8 cellular contexts compared by ENCODE assay signal in genomic region chr14:23302290-23303225, GRCh38. TPM values are rescaled to one million over a fixed set of nuclear protein-coding genes. Genes with fewer than 3 reads are reported as not detected.
DNase-seq lines count a peak whose midpoint lies in the region; ATAC-seq and TF ChIP-seq lines count a peak whose summit lies in the region.

Gene PPP1R3E (minus strand): TSS chr14:23302859. CDS start chr14:23302576, 283 bp downstream.

- H3K9ac ChIP-seq in IMR-90 (ENCODE audit: low read depth, low read length): peak within 1 kb of the TSS; percentile 81

- CTCF ChIA-PET in IMR-90 (lab: Yijun Ruan, JAX): interaction anchor here (3.6 kb wide), 1 partner anchor 181 kb away, joined by 10 read pairs; no protein-coding TSS in a partner anchor
- CTCF ChIA-PET in PC-9 (lab: Charles Lee): interaction anchor here (0.6 to 0.8 kb wide), 3 partner anchors 67 to 746 kb away, joined by 3 to 4 read pairs (median 4); no protein-coding TSS in a partner anchor

- peak within 1 kb of the TSS; percentile 67 for H3K27ac ChIP-seq in IMR-90 (ENCODE audit: insufficient read depth, low read length)
- peak within 1 kb of the TSS; percentile 56 for H3K27ac ChIP-seq in PC-9

- peak within 1 kb of the TSS; percentile 60 for H3K4me3 ChIP-seq in IMR-90 (ENCODE audit: insufficient read depth, low read depth, low read length)
- H3K4me3 ChIP-seq in PC-9: peak within 1 kb of the TSS; percentile 71
- H3K4me3 ChIP-seq in fibroblast of mammary gland (ENCODE audit: control insufficient read depth, low read depth, low read length): peak within 1 kb of the TSS; percentile 65

- POLR2A ChIA-PET in IMR-90 (lab: Charles Lee; ENCODE audit: unreplicated experiment): interaction anchor here (1.5 kb wide), 1 partner anchor 9 kb away, joined by 3 read pairs; no protein-coding TSS in a partner anchor
- POLR2A ChIA-PET in PC-9 (lab: Charles Lee; ENCODE audit: unreplicated experiment): interaction anchor here (0.7 kb wide), 1 partner anchor 286 kb away, joined by 4 read pairs; no protein-coding TSS in a partner anchor

- H3K36me3 ChIP-seq in IMR-90 (ENCODE audit: control insufficient read depth, insufficient read depth, low read length) (no peaks in the 10 kb centered on the region), PC-9 (ENCODE audit: low read depth) (no peaks in the 10 kb centered on the region)

- no peaks in the 10 kb centered on the region for H3K9me1 ChIP-seq in IMR-90 (ENCODE audit: insufficient read depth, low read length)

- H3K79me1 ChIP-seq in IMR-90 (ENCODE audit: low read depth in 1 of 2, low read length in 2 of 2): peaks cover 7 to 25% of the 10 kb centered on the region in 2 experiments; a peak in 3 of 4 replicates

- peak within 1 kb of the TSS; percentile 98 to 100 (median 100) for H3K27ac Mint-ChIP-seq in nephron
- H3K27ac Mint-ChIP-seq in stimulated activated naive CD8-positive, alpha-beta T cell treated with anti-CD3 and anti-CD28 coated beads, Interleukin-15, Interleukin-2, amounts not matched to agents 100 ng/mL and 50 ng/mL, for 24 hours: peak within 1 kb of the TSS; percentile 100

- intact Hi-C loops in IMR-90 (cut with micrococcal nuclease) (loop anchor here (10.0 kb wide), 1 partner anchor 748 kb away; no protein-coding TSS in a partner anchor), PC-9 (cut with micrococcal nuclease; ENCODE audit: unreplicated experiment) (loop anchor here (10.0 kb wide), 1 partner anchor 228 kb away; no protein-coding TSS in a partner anchor)

- dilution Hi-C loops in IMR-90 (cut with HindIII; ENCODE audit: low sequenced_read_pairs, unreplicated experiment): no loop called here

- H3F3A ChIP-seq in PC-9 (ENCODE audit: insufficient read depth, low read depth): peaks cover 16% of the 10 kb centered on the region; the same call in 1 of the 2 replicates

- peak within 1 kb of the TSS; percentile 53 for H2BK5ac ChIP-seq in IMR-90 (ENCODE audit: low read depth, low read length, poor library complexity, severe bottlenecking)

- H4K20me1 ChIP-seq in IMR-90 (ENCODE audit: insufficient read depth, low read length) (peaks cover 3% of the 10 kb centered on the region; the same call in 1 of the 2 replicates), PC-9 (ENCODE audit: insufficient read depth) (no peaks in the 10 kb centered on the region)

- peak within 1 kb of the TSS; percentile 35; the same call in 1 of the 2 replicates for H4K91ac ChIP-seq in IMR-90 (ENCODE audit: insufficient read depth, low read depth, low read length)

- no peaks in the 10 kb centered on the region for H3K27me3 ChIP-seq in IMR-90 (ENCODE audit: control insufficient read depth, insufficient read depth, low read length)
- H3K27me3 ChIP-seq in PC-9 (ENCODE audit: insufficient read depth, low read depth): no peaks in the 10 kb centered on the region

- peak within 1 kb of the TSS; percentile 77 for H2AK9ac ChIP-seq in IMR-90 (replicated peaks; ENCODE audit: low read depth, low read length, poor library complexity)

- H3K56ac ChIP-seq in IMR-90 (ENCODE audit: extremely low read depth, insufficient read depth, low read length): no peak within 1 kb of the TSS

- H3K4me3 Mint-ChIP-seq in nephron: peak within 1 kb of the TSS; percentile 98 to 99 (median 98)
- H3K4me3 Mint-ChIP-seq in stimulated activated naive CD8-positive, alpha-beta T cell treated with anti-CD3 and anti-CD28 coated beads, Interleukin-15, Interleukin-2, amounts not matched to agents 100 ng/mL and 50 ng/mL, for 24 hours: peak within 1 kb of the TSS; percentile 100

- H3K79me2 ChIP-seq in PC-9 (ENCODE audit: low read depth): peaks cover 17% of the 10 kb centered on the region

- H3K4me2 ChIP-seq in IMR-90 (ENCODE audit: low read depth, low read length) (peak within 1 kb of the TSS; percentile 98), PC-9 (peak within 1 kb of the TSS; percentile 88)

- peak within 1 kb of the TSS; percentile 5; the same call in 1 of the 2 replicates for H2BK120ac ChIP-seq in IMR-90 (ENCODE audit: low read depth, low read length)

- H3K14ac ChIP-seq in IMR-90 (replicated peaks; ENCODE audit: low read depth, low read length): no peak within 1 kb of the TSS

- no peaks in the 10 kb centered on the region for H3K9me2 ChIP-seq in PC-9 (ENCODE audit: insufficient read depth)

- peaks cover 35% of the 10 kb centered on the region for H3K4me1 Mint-ChIP-seq in nephron
- H3K4me1 Mint-ChIP-seq in stimulated activated naive CD8-positive, alpha-beta T cell treated with anti-CD3 and anti-CD28 coated beads, Interleukin-15, Interleukin-2, amounts not matched to agents 100 ng/mL and 50 ng/mL, for 24 hours (ENCODE audit: low read depth): peaks cover 28% of the 10 kb centered on the region

- H3K23ac ChIP-seq in IMR-90 (ENCODE audit: low read depth, low read length): peak within 1 kb of the TSS; percentile 69

- H2AK5ac ChIP-seq in IMR-90 (ENCODE audit: low read depth, low read length): peak within 1 kb of the TSS; percentile 45; the same call in 1 of the 2 replicates

- H2AFZ ChIP-seq in IMR-90 (replicated peaks; ENCODE audit: low read length, poor library complexity) (peak within 1 kb of the TSS; percentile 97), PC-9 (peak within 1 kb of the TSS; percentile 94)

- H3K9me3 ChIP-seq in IMR-90 (ENCODE audit: control insufficient read depth, insufficient read depth, low read length) (no peaks in the 10 kb centered on the region), PC-9 (ENCODE audit: insufficient read depth, low read depth) (no peaks in the 10 kb centered on the region)

- ATAC-seq in GM21390 (IDR thresholded peaks at IDR 0.05; ENCODE audit: unreplicated experiment): peak; percentile 36
- ATAC-seq in IMR-90 (ENCODE audit: low read depth): peak; percentile 40

- H3K4me1 ChIP-seq in IMR-90 (ENCODE audit: control insufficient read depth, insufficient read depth, low read length): peaks cover 4% of the 10 kb centered on the region
- H3K4me1 ChIP-seq in PC-9 (replicated peaks; ENCODE audit: insufficient read depth): peaks cover 19% of the 10 kb centered on the region

- no peak for TF ChIP-seq RAD21 in IMR-90 (IDR thresholded peaks at IDR 0.05; ENCODE audit: low read length)

- TF ChIP-seq CTCF in IMR-90 (conservative IDR thresholded peaks at IDR 0.05; ENCODE audit: low read depth, low read length) (no peak), PC-9 (conservative IDR thresholded peaks at IDR 0.05) (no peak), fibroblast of mammary gland (conservative IDR thresholded peaks at IDR 0.05; ENCODE audit: control insufficient read depth, insufficient read depth, low read depth, low read length) (no peak), nephron (IDR thresholded peaks at IDR 0.05; ENCODE audit: unreplicated experiment in 3 of 3) (no peak)

- H4K8ac ChIP-seq in IMR-90 (ENCODE audit: low read depth in 2 of 2, low read length in 2 of 2): peak within 1 kb of the TSS; percentile 64 to 67; a peak in 3 of 4 replicates

- no peaks in the 10 kb centered on the region for H3K9me3 Mint-ChIP-seq in nephron
- no peaks in the 10 kb centered on the region for H3K9me3 Mint-ChIP-seq in stimulated activated naive CD8-positive, alpha-beta T cell treated with anti-CD3 and anti-CD28 coated beads, Interleukin-15, Interleukin-2, amounts not matched to agents 100 ng/mL and 50 ng/mL, for 24 hours

- no TSS peak for BruUV-seq in IMR-90 (replicated peaks; lab: Mats Ljungman, UMichigan)
- BruUV-seq in PC-9 (replicated peaks; lab: Mats Ljungman, UMichigan): no TSS peak

- no peak within 1 kb of the TSS; the same call in 1 of the 2 replicates for H4K5ac ChIP-seq in IMR-90 (ENCODE audit: low read depth, low read length)

- no peak for TF ChIP-seq POLR2A in IMR-90 (IDR thresholded peaks at IDR 0.05; ENCODE audit: low read depth, low read length)

- H2BK15ac ChIP-seq in IMR-90 (ENCODE audit: low read depth, low read length): no peak within 1 kb of the TSS; the same call in 2 of the 3 replicates

- no peak within 1 kb of the TSS; the same call in 1 of the 2 replicates for H2BK20ac ChIP-seq in IMR-90 (ENCODE audit: low read depth, low read length)

- H3K36me3 Mint-ChIP-seq in nephron (ENCODE audit: low read depth): peaks cover 3% of the 10 kb centered on the region
- peaks cover 8% of the 10 kb centered on the region for H3K36me3 Mint-ChIP-seq in stimulated activated naive CD8-positive, alpha-beta T cell treated with anti-CD3 and anti-CD28 coated beads, Interleukin-15, Interleukin-2, amounts not matched to agents 100 ng/mL and 50 ng/mL, for 24 hours (ENCODE audit: low read depth)

- no peaks in the 10 kb centered on the region for H3K27me3 Mint-ChIP-seq in nephron (ENCODE audit: low read depth)
- peaks cover 14% of the 10 kb centered on the region for H3K27me3 Mint-ChIP-seq in stimulated activated naive CD8-positive, alpha-beta T cell treated with anti-CD3 and anti-CD28 coated beads, Interleukin-15, Interleukin-2, amounts not matched to agents 100 ng/mL and 50 ng/mL, for 24 hours

- H3K4ac ChIP-seq in IMR-90 (ENCODE audit: low read depth, low read length): peak within 1 kb of the TSS; percentile 58

- in situ Hi-C loops in IMR-90 (cut with MboI; ENCODE audit: low sequenced_read_pairs): loop anchor here (10.0 to 25.0 kb wide), 4 partner anchors 188 to 1135 kb away; partner anchors contain the start of genes CBLN3, CEBPE, EMC9 and FITM1

- WGBS in IMR-90 (ENCODE audit: extremely low coverage in 2 of 2, insufficient read length in 1 of 2), 2 experiments: 0% methylated on average over 43 of the region's 81 CpGs; no CpG with 5 or more reads in 1 of the 2 experiments

- no peak within 1 kb of the TSS for H3K18ac ChIP-seq in IMR-90 (ENCODE audit: low read depth, low read length)

- DNase-seq in COR-L47 (lab: John Stamatoyannopoulos, UW): peak; percentile 77
- peak; percentile 41 for DNase-seq in IMR-90
- DNase-seq in PC-9: peak; percentile 48 to 49
- peak; percentile 89 to 91 for DNase-seq in activated T-cell treated with anti-CD3 and anti-CD28 coated beads, Interleukin-2, amount 50 U/mL, for 48 hours
- peak; percentile 43 for DNase-seq in fibroblast of mammary gland (ENCODE audit: low read depth)

TF ChIP-seq in IMR-90, 13 proteins besides CTCF, POLR2A, EP300 and RAD21:
- TF ChIP-seq RCOR1 (IDR thresholded peaks at IDR 0.05; ENCODE audit: insufficient replicate concordance, low read length) (peak; percentile 23), BHLHE40 (IDR thresholded peaks at IDR 0.05; ENCODE audit: low read depth, low read length) (no peak), CEBPB (IDR thresholded peaks at IDR 0.05; ENCODE audit: low read depth, low read length) (no peak), FOS (IDR thresholded peaks at IDR 0.05; ENCODE audit: low read depth, low read length) (no peak), CHD1 (IDR thresholded peaks at IDR 0.05; ENCODE audit: low read depth, low read length) (no peak), MXI1 (IDR thresholded peaks at IDR 0.05; ENCODE audit: borderline replicate concordance, low read depth, low read length) (no peak)

RNA-seq across cellular contexts. Expression of gene PPP1R3E, which starts in this region (rescaled TPM):
- total RNA-seq in IMR-90 (2012; rRNA removed) (1.1 and 1.3 TPM in 2 replicates), PC-9 (2021) (8.1 and 9.5 TPM in 2 replicates)
- 2.5 and 3.5 TPM in 2 replicates for polyA plus RNA-seq in IMR-90 (2012; rRNA removed)
- polyA plus RNA-seq in IMR-90 (2012; cell fraction: cytosol; rRNA removed): 0.63 and 0.75 TPM in 2 replicates
- polyA plus RNA-seq in IMR-90 (2012; cell fraction: nucleus; rRNA removed; ENCODE audit: low replicate concordance): 5.0 and 22.5 TPM in 2 replicates

Comparison
In these comparisons a context has a peak if more than half of its experiments do, and no peak if none do; other contexts are left out.
1. Peak in every context shown above with its lines: DNase-seq, ATAC-seq, H3K4me3 ChIP-seq and H3K27ac ChIP-seq.